ENCODE assay signal across 8 cellular contexts in genomic region chr3:124592658-124593441, GRCh38.
DNase-seq lines count a peak whose midpoint lies in the region; ATAC-seq and TF ChIP-seq lines count a peak whose summit lies in the region.

No MANE protein-coding gene starts in this region.

- TF ChIP-seq CTCF in right atrium auricular region (IDR thresholded peaks at IDR 0.05) (no peak), suprapubic skin (IDR thresholded peaks at IDR 0.05) (no peak), ascending aorta (IDR thresholded peaks at IDR 0.05) (no peak)

- H3K9me3 ChIP-seq in right atrium auricular region (no peaks in the 10 kb centered on the region), suprapubic skin (no peaks in the 10 kb centered on the region), ascending aorta (no peaks in the 10 kb centered on the region)

- no peak for DNase-seq in left ventricle myocardium superior
- DNase-seq in right atrium auricular region (ENCODE audit: low spot score) = no peak
- DNase-seq in epithelial cell of prostate (ENCODE audit: low read depth, low spot score) = peak; percentile 81
- peak; percentile 48 for DNase-seq in ureter (ENCODE audit: low spot score)
- no peak for DNase-seq in suprapubic skin (ENCODE audit: low spot score in 2 of 2)
- no peak for DNase-seq in activated CD4-positive, CD25-positive, alpha-beta regulatory T cell (lab: John Stamatoyannopoulos, UW)
- DNase-seq in ascending aorta (ENCODE audit: low spot score in 2 of 2) = no peak

- 62% methylated on average over 3 of the region's 3 CpGs for WGBS in suprapubic skin

- no peak for TF ChIP-seq EP300 in suprapubic skin (IDR thresholded peaks at IDR 0.05)

- peak overlapping the region in 1 of 2 donors; percentile 12 for H3K27ac ChIP-seq in right atrium auricular region
- peak overlapping the region; percentile 2 for H3K27ac ChIP-seq in epithelial cell of prostate
- H3K27ac ChIP-seq in suprapubic skin = no peak overlapping the region
- no peak overlapping the region for H3K27ac ChIP-seq in ascending aorta

- peak; percentile 53 for ATAC-seq in left ventricle myocardium superior
- peak; percentile 78 for ATAC-seq in HG03432 (IDR thresholded peaks at IDR 0.05; ENCODE audit: unreplicated experiment)

- peaks cover 0 to 17% of the 10 kb centered on the region in 2 donors for H3K4me1 ChIP-seq in right atrium auricular region
- H3K4me1 ChIP-seq in suprapubic skin = no peaks in the 10 kb centered on the region
- H3K4me1 ChIP-seq in ascending aorta = no peaks in the 10 kb centered on the region

- H3K4me3 ChIP-seq in right atrium auricular region (no peak overlapping the region), suprapubic skin (no peak overlapping the region), ascending aorta (no peak overlapping the region)

- intact Hi-C loops in left ventricle myocardium superior (cut with micrococcal nuclease) (no loop called here), ascending aorta (cut with DNase I) (no loop called here)

- H3K27me3 ChIP-seq in right atrium auricular region (no peaks in the 10 kb centered on the region), suprapubic skin (no peaks in the 10 kb centered on the region), ascending aorta (no peaks in the 10 kb centered on the region)

- no peaks in the 10 kb centered on the region for H3K36me3 ChIP-seq in right atrium auricular region
- no peaks in the 10 kb centered on the region for H3K36me3 ChIP-seq in suprapubic skin
- H3K36me3 ChIP-seq in ascending aorta = no peaks in the 10 kb centered on the region

- no peak for TF ChIP-seq POLR2A in suprapubic skin (IDR thresholded peaks at IDR 0.05)

Comparison
In these comparisons a context has a peak if more than half of its experiments do, and no peak if none do; other contexts are left out.
1. DNase-seq: peak in epithelial cell of prostate (single experiment) and ureter (single experiment); none in left ventricle myocardium superior (single experiment), right atrium auricular region (single experiment), suprapubic skin (0 of 2), activated CD4-positive, CD25-positive, alpha-beta regulatory T cell (0 of 4) and ascending aorta (0 of 2).